In the genomic region with DNA sequence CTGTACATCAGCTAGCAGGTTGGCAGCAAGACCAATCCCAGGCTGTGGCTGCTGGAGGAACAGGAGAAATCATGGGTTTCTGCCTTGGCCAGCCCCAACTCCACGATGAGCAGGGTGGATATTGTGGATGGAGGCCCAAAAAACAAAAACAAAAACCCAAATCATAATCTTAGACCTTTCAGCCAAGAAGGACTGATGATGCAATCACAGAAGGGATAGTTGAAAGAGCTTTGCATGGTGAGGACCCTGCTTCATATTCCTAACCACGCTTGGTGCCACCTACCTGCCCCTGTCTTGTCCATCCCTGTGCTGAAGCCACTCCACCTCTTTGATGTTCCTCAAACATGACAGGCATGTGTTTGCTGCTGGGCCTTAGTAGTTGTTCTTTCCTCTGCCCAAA, we compare ENCODE assay signal across 28 cellular contexts.
"Had no signal": no experiment of that assay in that cellular context is flagged by ENCODE, and none has a peak within 500 bp of the region (broad histone marks: within the 10 kb centered on the region; RNA-seq: fewer than 3 reads in every experiment).

No MANE protein-coding gene starts in this region.

- H3K27ac Mint-ChIP-seq: stimulated activated effector memory CD8-positive, alpha-beta T cell treated with anti-CD3 and anti-CD28 coated beads, Interleukin-12 subunit alpha, Interleukin-12 subunit beta, amount 100 ng/mL, for 72 hours; stimulated activated memory B cell treated with anti-CD40 and anti-IgM and Interleukin-4, amounts not matched to agents 10 μg/mL and 1 μg/mL and 100 μg/mL, for 72 hours; stimulated activated naive B cell treated with anti-CD40 and anti-IgM and Interleukin-4, amounts not matched to agents 10 μg/mL and 1 μg/mL and 100 μg/mL, for 72 hours; stimulated activated naive CD8-positive, alpha-beta T cell treated with anti-CD3 and anti-CD28 coated beads, Interleukin-15, Interleukin-2, amounts not matched to agents 100 ng/mL and 50 ng/mL, for 24 hours; type B pancreatic cell had no signal

- H3K4me1 Mint-ChIP-seq: stimulated activated effector memory CD8-positive, alpha-beta T cell treated with anti-CD3 and anti-CD28 coated beads, Interleukin-12 subunit alpha, Interleukin-12 subunit beta, amount 100 ng/mL, for 72 hours; stimulated activated memory B cell treated with anti-CD40 and anti-IgM and Interleukin-4, amounts not matched to agents 10 μg/mL and 1 μg/mL and 100 μg/mL, for 72 hours; stimulated activated naive B cell treated with anti-CD40 and anti-IgM and Interleukin-4, amounts not matched to agents 10 μg/mL and 1 μg/mL and 100 μg/mL, for 72 hours had no signal

- FAIRE-seq: urothelium cell line had no signal

- H3K4me3 Mint-ChIP-seq: stimulated activated effector memory CD8-positive, alpha-beta T cell treated with anti-CD3 and anti-CD28 coated beads, Interleukin-12 subunit alpha, Interleukin-12 subunit beta, amount 100 ng/mL, for 72 hours; stimulated activated memory B cell treated with anti-CD40 and anti-IgM and Interleukin-4, amounts not matched to agents 10 μg/mL and 1 μg/mL and 100 μg/mL, for 72 hours; stimulated activated naive B cell treated with anti-CD40 and anti-IgM and Interleukin-4, amounts not matched to agents 10 μg/mL and 1 μg/mL and 100 μg/mL, for 72 hours; stimulated activated naive CD8-positive, alpha-beta T cell treated with anti-CD3 and anti-CD28 coated beads, Interleukin-15, Interleukin-2, amounts not matched to agents 100 ng/mL and 50 ng/mL, for 24 hours; type B pancreatic cell had no signal

- DNase-seq: stimulated activated CD4-positive, alpha-beta T cell treated with anti-CD3 and anti-CD28 coated beads, Interleukin-2, amount 100 ng/mL, for 48 hours; stimulated activated CD4-positive, alpha-beta T cell treated with anti-CD3 and anti-CD28 coated beads, Interleukin-4, amount 100 ng/mL, for 1 hour; stimulated activated CD4-positive, alpha-beta T cell treated with anti-CD3 and anti-CD28 coated beads, Interleukin-4, amount 100 ng/mL, for 24 hours; stimulated activated CD4-positive, alpha-beta T cell treated with anti-CD3 and anti-CD28 coated beads, Interleukin-4, amount 100 ng/mL, for 4 hours; stimulated activated CD8-positive, alpha-beta memory T cell treated with anti-CD3 and anti-CD28 coated beads, Interleukin-4, amount 100 ng/mL, for 48 hours; stimulated activated naive B cell treated with anti-CD40 and anti-IgM and Interleukin-4, amounts not matched to agents 10 μg/mL and 1 μg/mL and 100 μg/mL, for 72 hours; stimulated activated naive CD4-positive, alpha-beta T cell; stimulated activated naive CD4-positive, alpha-beta T cell treated with Interleukin-2 at 50 U/mL for 16 hours; stimulated activated naive CD8-positive, alpha-beta T cell treated with anti-CD3 and anti-CD28 coated beads, Interleukin-15, Interleukin-2, amounts not matched to agents 100 U/mL and 50 U/mL, for 24 hours; stomach; substantia nigra; testis; thyroid gland; tibial artery; transverse colon; trophoblast cell; upper lobe of left lung; upper lobe of right lung; uterus had no signal

- ATAC-seq: stimulated activated effector memory CD8-positive, alpha-beta T cell treated with anti-CD3 and anti-CD28 coated beads, Interleukin-12 subunit alpha, Interleukin-12 subunit beta, amount 100 ng/mL, for 72 hours; stimulated activated memory B cell treated with anti-CD40 and anti-IgM and Interleukin-4, amounts not matched to agents 10 μg/mL and 1 μg/mL and 100 μg/mL, for 72 hours; stimulated activated naive B cell treated with anti-CD40 and anti-IgM and Interleukin-4, amounts not matched to agents 10 μg/mL and 1 μg/mL and 100 μg/mL, for 72 hours; stimulated activated naive CD8-positive, alpha-beta T cell treated with anti-CD3 and anti-CD28 coated beads, Interleukin-15, Interleukin-2, amounts not matched to agents 100 U/mL and 50 U/mL, for 24 hours; upper lobe of right lung had no signal

- H3K27me3 ChIP-seq: suprapubic skin, testis, thyroid gland, tibial artery, tibial nerve, transverse colon, upper lobe of left lung, upper lobe of right lung, vagina had no signal

- H3K27ac ChIP-seq: stomach, suprapubic skin, testis, thoracic aorta, thyroid gland, tibial artery, tibial nerve, transverse colon, upper lobe of left lung, upper lobe of right lung, uterus, vagina had no signal

- H3K9me3 ChIP-seq: suprapubic skin, testis, thoracic aorta, thyroid gland, tibial artery, tibial nerve, transverse colon, upper lobe of left lung, upper lobe of right lung, uterus, vagina had no signal

- H3K9me3 Mint-ChIP-seq: stimulated activated effector memory CD8-positive, alpha-beta T cell treated with anti-CD3 and anti-CD28 coated beads, Interleukin-12 subunit alpha, Interleukin-12 subunit beta, amount 100 ng/mL, for 72 hours; stimulated activated memory B cell treated with anti-CD40 and anti-IgM and Interleukin-4, amounts not matched to agents 10 μg/mL and 1 μg/mL and 100 μg/mL, for 72 hours; stimulated activated naive B cell treated with anti-CD40 and anti-IgM and Interleukin-4, amounts not matched to agents 10 μg/mL and 1 μg/mL and 100 μg/mL, for 72 hours; stimulated activated naive CD8-positive, alpha-beta T cell treated with anti-CD3 and anti-CD28 coated beads, Interleukin-15, Interleukin-2, amounts not matched to agents 100 ng/mL and 50 ng/mL, for 24 hours had no signal

- H3K4me1 ChIP-seq: stomach, suprapubic skin, testis, thyroid gland, tibial artery, tibial nerve, transverse colon, upper lobe of left lung, upper lobe of right lung, uterus, vagina had no signal

- H3K36me3 ChIP-seq: stomach, suprapubic skin, thoracic aorta, thyroid gland, tibial artery, tibial nerve, transverse colon, upper lobe of left lung, upper lobe of right lung, uterus, vagina had no signal

- H3K4me3 ChIP-seq: stomach, suprapubic skin, testis, thoracic aorta, thyroid gland, tibial artery, tibial nerve, transverse colon, upper lobe of left lung, upper lobe of right lung, uterus, vagina had no signal

- H3K27me3 Mint-ChIP-seq: stimulated activated memory B cell treated with anti-CD40 and anti-IgM and Interleukin-4, amounts not matched to agents 10 μg/mL and 1 μg/mL and 100 μg/mL, for 72 hours; stimulated activated naive B cell treated with anti-CD40 and anti-IgM and Interleukin-4, amounts not matched to agents 10 μg/mL and 1 μg/mL and 100 μg/mL, for 72 hours; stimulated activated naive CD8-positive, alpha-beta T cell treated with anti-CD3 and anti-CD28 coated beads, Interleukin-15, Interleukin-2, amounts not matched to agents 100 ng/mL and 50 ng/mL, for 24 hours; type B pancreatic cell had no signal
